Comparison of ENCODE assay signal across 8 cellular contexts in genomic region chr3:149812606-149813366, GRCh38. TPM values are rescaled to one million over a fixed set of nuclear protein-coding genes. Genes with fewer than 3 reads are reported as not detected.
DNase-seq lines count a peak whose midpoint lies in the region; ATAC-seq and TF ChIP-seq lines count a peak whose summit lies in the region.

A gene with protein sequence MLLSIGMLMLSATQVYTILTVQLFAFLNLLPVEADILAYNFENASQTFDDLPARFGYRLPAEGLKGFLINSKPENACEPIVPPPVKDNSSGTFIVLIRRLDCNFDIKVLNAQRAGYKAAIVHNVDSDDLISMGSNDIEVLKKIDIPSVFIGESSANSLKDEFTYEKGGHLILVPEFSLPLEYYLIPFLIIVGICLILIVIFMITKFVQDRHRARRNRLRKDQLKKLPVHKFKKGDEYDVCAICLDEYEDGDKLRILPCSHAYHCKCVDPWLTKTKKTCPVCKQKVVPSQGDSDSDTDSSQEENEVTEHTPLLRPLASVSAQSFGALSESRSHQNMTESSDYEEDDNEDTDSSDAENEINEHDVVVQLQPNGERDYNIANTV (plus strand): TSS chr3:149813215. CDS start chr3:149846027, 32,812 bp downstream.

- H3K4me3 ChIP-seq in spleen: peak within 1 kb of the TSS; percentile 66 to 93 (median 75)

- 0% methylated on average over 24 to 56 of the region's 56 CpGs for WGBS in spleen, 5 donors

- DNase-seq in AG20443 (ENCODE audit: low spot score): peak; percentile 94
- DNase-seq in NCI-H446 (lab: John Stamatoyannopoulos, UW): peak; percentile 95 to 98
- DNase-seq in activated CD4-positive, CD25-positive, alpha-beta regulatory T cell treated with anti-CD3 and anti-CD28 coated beads, Interleukin-2, amount 50 U/mL, for 16 hours (ENCODE audit: low read depth, low spot score): peak; percentile 88
- DNase-seq in central memory CD4-positive, alpha-beta T cell: peak; percentile 89
- peak; percentile 96 for DNase-seq in iris pigment epithelial cell (ENCODE audit: low read depth)
- peak; percentile 99 for DNase-seq in spleen

- no peak for TF ChIP-seq CTCF in spleen (IDR thresholded peaks at IDR 0.05 in 8 of 11, conservative IDR thresholded peaks at IDR 0.05 in 3 of 11)

- intact Hi-C loops in spleen (cut with DNase I; ENCODE audit: low total_unique reads): no loop called here

- H3K9me3 ChIP-seq in spleen: no peaks in the 10 kb centered on the region

- H3K36me3 ChIP-seq in spleen: no peaks in the 10 kb centered on the region

- peaks cover 10 to 64% (median 52%) of the 10 kb centered on the region in 6 donors for H3K4me1 ChIP-seq in spleen

- H3K27ac ChIP-seq in spleen: peak within 1 kb of the TSS; percentile 88 to 99 (median 98)

- ATAC-seq in GM19043 (IDR thresholded peaks at IDR 0.05; ENCODE audit: low read depth, unreplicated experiment) (peak; percentile 88), HG03354 (IDR thresholded peaks at IDR 0.05; ENCODE audit: poor library complexity, severe bottlenecking, unreplicated experiment) (peak; percentile 95)

- TF ChIP-seq POLR2A in spleen (IDR thresholded peaks at IDR 0.05): peak; percentile 9 to 76 (median 14)

- no peaks in the 10 kb centered on the region for H3K27me3 ChIP-seq in spleen (replicated peaks in 1 of 7)

RNA-seq across cellular contexts. Expression of the gene that starts here (rescaled TPM):
- 100 to 1,000 TPM in 5 of 7 donors, 10 to 100 TPM in 2; 85.1 to 137 (median 125) TPM for total RNA-seq in spleen
- 10 to 100 TPM; 30.7 to 36.8 (median 34.5) TPM for polyA plus RNA-seq in spleen

Comparison
In these comparisons a context has a peak if more than half of its experiments do, and no peak if none do; other contexts are left out.
1. Peak in every context shown above with its lines: DNase-seq, ATAC-seq, H3K4me3 ChIP-seq and H3K27ac ChIP-seq.